ENCODE assay signal across 14 cellular contexts in the genomic region with DNA sequence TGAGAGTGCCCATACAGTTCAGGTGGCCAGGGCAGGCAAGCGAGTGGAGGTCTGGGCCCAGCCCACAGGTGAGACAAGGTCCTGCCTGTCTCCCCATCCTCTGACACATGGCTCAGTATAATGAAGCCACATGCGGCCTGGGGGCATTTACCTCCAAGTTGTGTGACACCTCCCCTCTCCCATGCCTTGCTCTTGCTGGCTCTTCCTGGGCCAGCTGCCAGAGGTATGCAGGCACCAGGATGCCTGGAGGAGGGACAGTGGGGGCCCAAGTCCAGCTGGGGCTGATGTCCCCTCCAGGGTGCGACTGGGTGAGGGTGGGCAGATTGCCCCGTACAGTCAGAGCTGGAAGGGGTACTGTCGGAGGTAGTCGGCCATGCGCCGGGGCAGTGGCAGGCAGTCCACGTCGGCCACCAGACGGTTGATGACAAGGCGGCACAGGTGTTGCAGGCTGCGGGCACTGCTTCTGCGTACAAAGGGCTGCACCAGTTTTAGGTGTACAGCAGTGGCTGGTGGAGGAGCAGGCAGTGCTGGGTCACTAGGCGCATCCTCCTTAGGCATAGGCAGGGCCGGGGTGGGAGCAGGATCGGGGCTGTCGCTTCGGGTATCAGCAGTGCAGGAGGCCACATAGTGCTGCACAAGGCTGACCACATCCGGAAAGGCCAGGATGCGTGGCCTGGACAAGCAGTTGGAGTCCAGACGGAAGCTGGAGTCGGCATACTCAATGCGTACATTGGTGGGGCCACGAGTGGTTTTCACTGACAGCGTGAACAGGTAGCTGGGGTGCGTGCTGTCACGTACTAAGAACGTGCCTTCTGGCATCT. TPM values are rescaled to one million over a fixed set of nuclear protein-coding genes. Genes with fewer than 3 reads are reported as not detected.
A peak's percentile ranks its signal among the peaks of the same experiment; 100 is the strongest.
DNase-seq lines count a peak whose midpoint lies in the region; ATAC-seq lines count a peak whose summit lies in the region.
"Had no signal": no experiment of that assay in that cellular context is flagged by ENCODE, and none has a peak within 500 bp of the region (broad histone marks: within the 10 kb centered on the region; RNA-seq: fewer than 3 reads in every experiment).

No MANE protein-coding gene starts in this region.

- POLR2A ChIA-PET in activated CD4-positive, alpha-beta memory T cell treated with anti-CD3 and anti-CD28 coated beads for 36 hours (lab: Charles Lee), result interaction anchor here (1.0 to 24.8 kb wide), 6 partner anchors 10 to 270 kb away, joined by 4 to 1013 read pairs (median 5); partner anchors contain the start of genes C3orf18 and HEMK1

- H3K27ac Mint-ChIP-seq in activated T-cell treated with anti-CD3 and anti-CD28 coated beads, Interleukin-2, amount 50 U/mL, for 24 hours, result peak overlapping the region; percentile 100
- peak overlapping the region; percentile 100 for H3K27ac Mint-ChIP-seq in activated CD4-positive, alpha-beta memory T cell treated with anti-CD3 and anti-CD28 coated beads for 36 hours

- H3K9me3 ChIP-seq in right cardiac atrium (ENCODE audit: control insufficient read depth, low read length), result no peaks in the 10 kb centered on the region
- H3K9me3 ChIP-seq: A549, tibial artery had no signal

- 78% methylated on average over 29 of the region's 29 CpGs for WGBS in right cardiac atrium

- peaks cover 16% of the 10 kb centered on the region for H3K4me1 ChIP-seq in right cardiac atrium (ENCODE audit: control insufficient read depth, insufficient read depth, low read length)

- H3K36me3 Mint-ChIP-seq in activated T-cell treated with anti-CD3 and anti-CD28 coated beads, Interleukin-2, amount 50 U/mL, for 24 hours (ENCODE audit: low read depth), result peaks cover 96% of the 10 kb centered on the region
- H3K36me3 Mint-ChIP-seq in activated CD4-positive, alpha-beta memory T cell treated with anti-CD3 and anti-CD28 coated beads for 36 hours, result peaks cover 96% of the 10 kb centered on the region

- H3K27me3 Mint-ChIP-seq in activated T-cell treated with anti-CD3 and anti-CD28 coated beads, Interleukin-2, amount 50 U/mL, for 24 hours, result no peaks in the 10 kb centered on the region
- H3K27me3 Mint-ChIP-seq in activated CD4-positive, alpha-beta memory T cell treated with anti-CD3 and anti-CD28 coated beads for 36 hours, result peaks cover 6% of the 10 kb centered on the region

- no peaks in the 10 kb centered on the region for H3K27me3 ChIP-seq in right cardiac atrium (ENCODE audit: control insufficient read depth, insufficient read depth)
- H3K27me3 ChIP-seq: tibial artery had no signal

- H3K4me3 Mint-ChIP-seq in activated T-cell treated with anti-CD3 and anti-CD28 coated beads, Interleukin-2, amount 50 U/mL, for 24 hours, result peak overlapping the region; percentile 99
- peak overlapping the region; percentile 98 for H3K4me3 Mint-ChIP-seq in activated CD4-positive, alpha-beta memory T cell treated with anti-CD3 and anti-CD28 coated beads for 36 hours

- CTCF ChIA-PET in activated CD4-positive, alpha-beta memory T cell treated with anti-CD3 and anti-CD28 coated beads for 36 hours (lab: Charles Lee), result interaction anchor here (2.0 to 20.7 kb wide), 3 partner anchors 17 to 35 kb away, joined by 8 to 908 read pairs (median 299); partner anchors contain the start of genes C3orf18 and HEMK1

- DNase-seq in activated T-cell treated with anti-CD3 and anti-CD28 coated beads, Interleukin-2, amount 50 U/mL, for 24 hours, result peak; percentile 69
- no peak for DNase-seq in activated T-cell treated with anti-CD3 and anti-CD28 coated beads for 4 hours
- peak; percentile 63 for DNase-seq in activated CD4-positive, alpha-beta memory T cell treated with anti-CD3 and anti-CD28 coated beads for 36 hours
- DNase-seq in right cardiac atrium, result peak in 2 of 3 donors; percentile 53 to 66
- DNase-seq in stimulated activated naive CD8-positive, alpha-beta T cell treated with anti-CD3 and anti-CD28 coated beads, Interleukin-15, Interleukin-2, amounts not matched to agents 100 U/mL and 50 U/mL, for 24 hours, result peak; percentile 57
- DNase-seq in GOT3 (lab: John Stamatoyannopoulos, UW), result no peak
- DNase-seq: DMS79, NCI-H1417, NCI-H524 treated with DMSO at 0.1 percent for 48 hours, SHP77 treated with DMSO at 0.1 percent for 48 hours, tibial artery had no signal

- no peak for ATAC-seq in right cardiac atrium
- ATAC-seq in stimulated activated naive CD8-positive, alpha-beta T cell treated with anti-CD3 and anti-CD28 coated beads, Interleukin-15, Interleukin-2, amounts not matched to agents 100 U/mL and 50 U/mL, for 24 hours, result no peak
- ATAC-seq in GM21737 (IDR thresholded peaks at IDR 0.05; ENCODE audit: unreplicated experiment), result no peak
- no peak for ATAC-seq in GM21526 (IDR thresholded peaks at IDR 0.05; ENCODE audit: low FRiP score, unreplicated experiment)
- ATAC-seq: A549 had no signal

- intact Hi-C loops in activated CD4-positive, alpha-beta memory T cell treated with anti-CD3 and anti-CD28 coated beads for 36 hours (cut with micrococcal nuclease), result loop anchor here (10.0 kb wide), 1 partner anchor 1667 kb away; the partner anchor contains the start of gene WDR82
- intact Hi-C loops in right cardiac atrium (cut with DNase I), result no loop called here

- peaks cover 48% of the 10 kb centered on the region for H3K4me1 Mint-ChIP-seq in activated T-cell treated with anti-CD3 and anti-CD28 coated beads, Interleukin-2, amount 50 U/mL, for 24 hours (ENCODE audit: low read depth)
- H3K4me1 Mint-ChIP-seq in activated CD4-positive, alpha-beta memory T cell treated with anti-CD3 and anti-CD28 coated beads for 36 hours (ENCODE audit: low read depth), result peaks cover 49% of the 10 kb centered on the region

- no peak overlapping the region for H3K27ac ChIP-seq in right cardiac atrium (ENCODE audit: low read length)
- H3K27ac ChIP-seq: A549 had no signal

- H3K9me3 Mint-ChIP-seq in activated T-cell treated with anti-CD3 and anti-CD28 coated beads, Interleukin-2, amount 50 U/mL, for 24 hours, result no peaks in the 10 kb centered on the region
- no peaks in the 10 kb centered on the region for H3K9me3 Mint-ChIP-seq in activated CD4-positive, alpha-beta memory T cell treated with anti-CD3 and anti-CD28 coated beads for 36 hours

- H3K4me3 ChIP-seq in right cardiac atrium (ENCODE audit: low read length), result no peak overlapping the region
- H3K4me3 ChIP-seq: A549, tibial artery had no signal

RNA-seq across cellular contexts. Expression of gene CISH, which starts 4.1 kb away (rescaled TPM):
- 100 to 1,000 TPM; 319 TPM for total RNA-seq in activated CD4-positive, alpha-beta memory T cell treated with anti-CD3 and anti-CD28 coated beads for 36 hours
- total RNA-seq in right cardiac atrium, result 10 to 100 TPM in 3 of 4 donors, 1 to 10 TPM in 1; 9.1 to 27.8 (median 11.2) TPM
- polyA plus RNA-seq in right cardiac atrium, result 8.0 TPM

RNA-seq across cellular contexts. Expression of gene MAPKAPK3, which starts 9.5 kb away (rescaled TPM):
- total RNA-seq in activated CD4-positive, alpha-beta memory T cell treated with anti-CD3 and anti-CD28 coated beads for 36 hours, result 100 to 1,000 TPM; 186 to 187 TPM
- total RNA-seq in right cardiac atrium, result 100 to 1,000 TPM; 167 to 260 (median 225) TPM
- polyA plus RNA-seq in right cardiac atrium, result 181 TPM

RNA-seq across cellular contexts. Expression of gene HEMK1, which starts 38.2 kb away (rescaled TPM):
- total RNA-seq in activated CD4-positive, alpha-beta memory T cell treated with anti-CD3 and anti-CD28 coated beads for 36 hours, result 10 to 100 TPM; 78.7 to 82.6 TPM
- 10 to 100 TPM; 14.0 to 18.3 (median 15.8) TPM for total RNA-seq in right cardiac atrium
- 16.6 TPM for polyA plus RNA-seq in right cardiac atrium

RNA-seq across cellular contexts. Expression of gene C3orf18, which starts 39.9 kb away (rescaled TPM):
- total RNA-seq in activated CD4-positive, alpha-beta memory T cell treated with anti-CD3 and anti-CD28 coated beads for 36 hours, result 10 to 100 TPM; 16.7 to 17.0 TPM
- total RNA-seq in right cardiac atrium, result 10 to 100 TPM; 27.2 to 44.2 (median 40.6) TPM
- 29.5 TPM for polyA plus RNA-seq in right cardiac atrium

Comparison
In these comparisons a context has a peak if more than half of its experiments do, and no peak if none do; other contexts are left out.
1. DNase-seq: peak in activated T-cell treated with anti-CD3 and anti-CD28 coated beads, Interleukin-2, amount 50 U/mL, for 24 hours (single experiment), activated CD4-positive, alpha-beta memory T cell treated with anti-CD3 and anti-CD28 coated beads for 36 hours (single experiment), right cardiac atrium (2 of 3) and stimulated activated naive CD8-positive, alpha-beta T cell treated with anti-CD3 and anti-CD28 coated beads, Interleukin-15, Interleukin-2, amounts not matched to agents 100 U/mL and 50 U/mL, for 24 hours (single experiment); none in activated T-cell treated with anti-CD3 and anti-CD28 coated beads for 4 hours (single experiment) and GOT3 (single experiment).
2. RNA of gene CISH, which starts 4.1 kb away (total RNA-seq): 319 TPM in activated CD4-positive, alpha-beta memory T cell treated with anti-CD3 and anti-CD28 coated beads for 36 hours; 9.1 to 27.8 TPM in right cardiac atrium; every median in the first group is over 10 times any median in the second.
3. RNA of gene HEMK1, which starts 38.2 kb away (total RNA-seq): 78.7 to 82.6 TPM in activated CD4-positive, alpha-beta memory T cell treated with anti-CD3 and anti-CD28 coated beads for 36 hours; 14.0 to 18.3 TPM in right cardiac atrium; every median in the first group is over 4 times any median in the second.